20 cellular contexts compared by ENCODE assay signal in the genomic region with DNA sequence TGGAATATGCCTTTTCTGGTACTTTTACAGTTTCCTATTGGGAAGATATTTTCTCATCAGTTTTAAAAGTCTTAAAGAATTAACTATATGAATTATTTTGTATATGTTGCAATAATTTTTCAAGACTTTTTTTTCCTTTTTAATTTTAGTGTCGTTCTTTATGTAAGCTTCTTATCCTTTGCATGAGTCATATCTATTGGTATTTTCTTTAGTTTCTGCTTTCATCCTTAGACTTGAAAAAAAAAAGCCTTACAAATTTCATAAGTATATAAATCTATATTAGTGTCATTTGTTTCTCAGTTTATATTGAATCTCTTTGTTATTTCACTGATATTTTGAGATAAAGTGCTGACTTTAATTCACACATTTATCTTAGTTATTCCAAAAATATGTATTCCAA.
A peak's percentile ranks its signal among the peaks of the same experiment; 100 is the strongest.
DNase-seq lines count a peak whose midpoint lies in the region; ATAC-seq, FAIRE-seq and TF ChIP-seq lines count a peak whose summit lies in the region.
"Had no signal": no experiment of that assay in that cellular context is flagged by ENCODE, and none has a peak within 500 bp of the region (broad histone marks: within the 10 kb centered on the region; RNA-seq: fewer than 3 reads in every experiment).

No MANE protein-coding gene starts in this region.

- H3K4me3 Mint-ChIP-seq in CD4-positive, alpha-beta memory T cell = no peak overlapping the region
- H3K4me3 Mint-ChIP-seq: CD8-positive, alpha-beta memory T cell had no signal

- no peaks in the 10 kb centered on the region for H3K27me3 Mint-ChIP-seq in CD4-positive, alpha-beta memory T cell

- dilution Hi-C loops in endothelial cell of umbilical vein (cut with MboI; ENCODE audit: extremely low pct_ligation_motif_present, low sequenced_read_pairs) = no loop called here

- H3K4me3 ChIP-seq in endothelial cell of umbilical vein (replicated peaks in 1 of 3; ENCODE audit: insufficient read depth in 1 of 3, low read depth in 1 of 3, low read length in 3 of 3) (no peak overlapping the region), Karpas-422 (ENCODE audit: low read length) (no peak overlapping the region)
- no peak overlapping the region for H3K4me3 ChIP-seq in CD4-positive, alpha-beta memory T cell (ENCODE audit: low read length in 2 of 2)
- H3K4me3 ChIP-seq: BLaER1, K562 had no signal

- CTCF ChIA-PET in endothelial cell of umbilical vein (lab: Charles Lee) = no interaction called here
- CTCF ChIA-PET in CD4-positive, alpha-beta memory T cell (lab: Charles Lee; ENCODE audit: partially characterized antibody) = no interaction called here

- DNase-seq in EH (ENCODE audit: low read depth) (peak; percentile 3), LHCN-M2 (ENCODE audit: low read depth) (peak; percentile 19), endothelial cell of umbilical vein (ENCODE audit: low read depth, low spot score) (no peak), iris pigment epithelial cell (ENCODE audit: low read depth) (peak; percentile 44), Karpas-422 (no peak)
- DNase-seq in CD4-positive, alpha-beta memory T cell = no peak
- DNase-seq: CD8-positive, alpha-beta memory T cell; DMS79; GDM1; GOT3; MV-4-11; NCI-H1694 treated with DMSO at 0.1 percent for 48 hours; NCI-H748 treated with DMSO at 0.1 percent for 48 hours; NK-92 treated with Interleukin-12 subunit alpha and Interleukin-12 subunit beta, amount 100 ng/mL, for 24 hours; Right ventricle myocardium superior had no signal

- H3K27ac ChIP-seq in endothelial cell of umbilical vein (ENCODE audit: insufficient read depth, low read depth, low read length) (no peak overlapping the region), Karpas-422 (ENCODE audit: low read length) (no peak overlapping the region)
- no peak overlapping the region for H3K27ac ChIP-seq in CD4-positive, alpha-beta memory T cell (ENCODE audit: low read depth, low read length)
- H3K27ac ChIP-seq: BLaER1 had no signal

- FAIRE-seq in endothelial cell of umbilical vein (lab: Jason Lieb, UNC) = no peak
- FAIRE-seq: A204.1, K562 had no signal

- H3K27me3 ChIP-seq in endothelial cell of umbilical vein (ENCODE audit: control insufficient read depth in 2 of 2, insufficient read depth in 2 of 2, low read length in 2 of 2) = no peaks in the 10 kb centered on the region
- H3K27me3 ChIP-seq in Karpas-422 (ENCODE audit: low read length) = no peaks in the 10 kb centered on the region
- H3K27me3 ChIP-seq in CD4-positive, alpha-beta memory T cell (ENCODE audit: insufficient read depth, low read length) = no peaks in the 10 kb centered on the region
- H3K27me3 ChIP-seq: BLaER1 had no signal

- H3K9ac ChIP-seq in endothelial cell of umbilical vein (replicated peaks; ENCODE audit: extremely low read depth, insufficient read depth, low read length) (no peak overlapping the region), Karpas-422 (ENCODE audit: low read length) (no peak overlapping the region)
- H3K9ac ChIP-seq: BLaER1 had no signal

- no peaks in the 10 kb centered on the region for H3K36me3 Mint-ChIP-seq in CD4-positive, alpha-beta memory T cell

- no peaks in the 10 kb centered on the region for H3K79me2 ChIP-seq in endothelial cell of umbilical vein (ENCODE audit: control insufficient read depth, insufficient read depth, low read length)
- H3K79me2 ChIP-seq in Karpas-422 (ENCODE audit: low read length) = no peaks in the 10 kb centered on the region

- intact Hi-C loops in endothelial cell of umbilical vein (cut with micrococcal nuclease) = no loop called here
- intact Hi-C loops in CD4-positive, alpha-beta memory T cell (cut with micrococcal nuclease) = no loop called here

- POLR2A ChIA-PET in endothelial cell of umbilical vein (lab: Charles Lee) = no interaction called here
- POLR2A ChIA-PET in CD4-positive, alpha-beta memory T cell (lab: Charles Lee; ENCODE audit: partially characterized antibody) = no interaction called here

- H3K9me3 ChIP-seq in endothelial cell of umbilical vein (replicated peaks; ENCODE audit: control insufficient read depth, insufficient read depth, low read length) (no peaks in the 10 kb centered on the region), Karpas-422 (ENCODE audit: low read length) (peaks cover 31% of the 10 kb centered on the region)
- H3K9me3 ChIP-seq in CD4-positive, alpha-beta memory T cell (ENCODE audit: control insufficient read depth in 1 of 2, low read length in 2 of 2) = no peaks in the 10 kb centered on the region
- H3K9me3 ChIP-seq: BLaER1 had no signal

- no peaks in the 10 kb centered on the region for H3K9me2 ChIP-seq in Karpas-422 (replicated peaks; ENCODE audit: insufficient read depth, low read length)

- no peak for TF ChIP-seq POLR2A in endothelial cell of umbilical vein (IDR thresholded peaks at IDR 0.05; ENCODE audit: low read depth, low read length)

- H3K4me2 ChIP-seq in endothelial cell of umbilical vein (ENCODE audit: insufficient read depth, low read length) = no peak overlapping the region
- no peak overlapping the region for H3K4me2 ChIP-seq in Karpas-422 (ENCODE audit: low read depth, low read length, poor library complexity, severe bottlenecking)
- H3K4me2 ChIP-seq: BLaER1 had no signal

- no peak overlapping the region for H2AFZ ChIP-seq in endothelial cell of umbilical vein (ENCODE audit: low read depth, low read length)
- no peak overlapping the region for H2AFZ ChIP-seq in Karpas-422 (ENCODE audit: low read length)

- H3K27ac Mint-ChIP-seq in CD4-positive, alpha-beta memory T cell = no peak overlapping the region
- H3K27ac Mint-ChIP-seq: CD8-positive, alpha-beta memory T cell had no signal

- no peaks in the 10 kb centered on the region for H3K9me3 Mint-ChIP-seq in CD4-positive, alpha-beta memory T cell
- H3K9me3 Mint-ChIP-seq: CD8-positive, alpha-beta memory T cell had no signal

- no TSS peak for BruUV-seq in endothelial cell of umbilical vein (replicated peaks; lab: Mats Ljungman, UMichigan)

- H3K4me1 Mint-ChIP-seq in CD4-positive, alpha-beta memory T cell = peaks cover 3 to 19% (median 9%) of the 10 kb centered on the region in 4 donors

- no peaks in the 10 kb centered on the region for H4K20me1 ChIP-seq in endothelial cell of umbilical vein (replicated peaks; ENCODE audit: control insufficient read depth, extremely low read depth, insufficient read depth, low read length)
- no peaks in the 10 kb centered on the region for H4K20me1 ChIP-seq in Karpas-422 (ENCODE audit: insufficient read depth, low read depth, low read length)
- H4K20me1 ChIP-seq: BLaER1 had no signal

- H3K4me1 ChIP-seq in endothelial cell of umbilical vein (ENCODE audit: control insufficient read depth, extremely low read depth, insufficient read depth, low read length) (no peaks in the 10 kb centered on the region), Karpas-422 (ENCODE audit: low read length) (no peaks in the 10 kb centered on the region)
- peaks cover 6% of the 10 kb centered on the region for H3K4me1 ChIP-seq in CD4-positive, alpha-beta memory T cell (ENCODE audit: insufficient read depth, low read length)

- TF ChIP-seq CTCF in endothelial cell of umbilical vein (IDR thresholded peaks at IDR 0.05; ENCODE audit: extremely low read depth in 1 of 2, insufficient read depth in 1 of 2, low read depth in 1 of 2, low read length in 2 of 2) = no peak

- H3K36me3 ChIP-seq in endothelial cell of umbilical vein (ENCODE audit: control insufficient read depth in 2 of 2, extremely low read depth in 1 of 2, insufficient read depth in 2 of 2, low read length in 2 of 2) (no peaks in the 10 kb centered on the region), Karpas-422 (ENCODE audit: insufficient read depth, low read length) (no peaks in the 10 kb centered on the region)
- no peaks in the 10 kb centered on the region for H3K36me3 ChIP-seq in CD4-positive, alpha-beta memory T cell (ENCODE audit: insufficient read depth, low read length)
- H3K36me3 ChIP-seq: BLaER1 had no signal

- H3K9me1 ChIP-seq in endothelial cell of umbilical vein (replicated peaks; ENCODE audit: control insufficient read depth, extremely low read depth, insufficient read depth, low read length) = no peaks in the 10 kb centered on the region

- ATAC-seq in GM18520 (IDR thresholded peaks at IDR 0.05; ENCODE audit: unreplicated experiment) = no peak
- ATAC-seq in HG02840 (IDR thresholded peaks at IDR 0.05; ENCODE audit: low FRiP score, unreplicated experiment) = no peak
- ATAC-seq: K562 had no signal

TF ChIP-seq in endothelial cell of umbilical vein, 7 proteins besides CTCF, POLR2A, EP300 and RAD21:
- TF ChIP-seq MYC (IDR thresholded peaks at IDR 0.05; ENCODE audit: low read depth, low read length) (no peak), GATA2 (IDR thresholded peaks at IDR 0.05; ENCODE audit: insufficient read depth, insufficient read length, low read depth, low read length) (no peak), FOS (IDR thresholded peaks at IDR 0.05; ENCODE audit: borderline replicate concordance, insufficient read depth, low read length) (peak; percentile 8)

Comparison
In these comparisons a context has a peak if more than half of its experiments do, and no peak if none do; other contexts are left out.
1. DNase-seq: peak in EH (single experiment), LHCN-M2 (single experiment) and iris pigment epithelial cell (single experiment); none in endothelial cell of umbilical vein (single experiment), Karpas-422 (single experiment) and CD4-positive, alpha-beta memory T cell (0 of 5).